In genomic region chr5:150562832-150563231, GRCh38 we compare ENCODE assay signal across 1 cellular context.
TF ChIP-seq lines count a peak whose summit lies in the region.

No MANE protein-coding gene starts in this region.

TF ChIP-seq in HepG2, 621 proteins besides CTCF, POLR2A, EP300 and RAD21 (continued from another document):
- TF ChIP-seq AFF4 (CRISPR knock-in tag; IDR thresholded peaks at IDR 0.05): no peak
- no peak for TF ChIP-seq ARID3A (IDR thresholded peaks at IDR 0.05; ENCODE audit: low read depth, low read length)
- peak; percentile 63 for TF ChIP-seq STAG1 (CRISPR knock-in tag; IDR thresholded peaks at IDR 0.05)
- TF ChIP-seq SMC3 (IDR thresholded peaks at IDR 0.05; ENCODE audit: low read length): peak; percentile 74
